In the genomic region with DNA sequence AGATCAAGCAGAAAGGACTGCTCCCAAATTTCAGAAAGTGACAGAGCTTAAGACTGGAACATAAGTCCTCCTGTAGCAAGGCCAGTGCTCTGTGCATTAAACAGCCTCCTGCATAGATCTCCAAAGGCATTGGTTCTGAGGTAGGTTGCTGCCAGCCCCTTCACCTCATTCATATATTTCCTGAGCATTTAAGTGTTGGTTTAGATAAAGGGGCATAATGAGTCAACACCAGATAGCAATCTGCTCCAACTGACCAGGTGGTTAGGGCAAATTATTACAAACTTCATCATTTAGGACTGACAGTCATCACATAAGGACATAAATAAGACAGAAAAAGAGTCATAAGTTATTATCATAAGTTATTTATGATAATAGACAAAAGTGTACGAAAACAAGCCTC, we compare ENCODE assay signal across 1 cellular context.
TF ChIP-seq lines count a peak whose summit lies in the region.

No MANE protein-coding gene starts in this region.

TF ChIP-seq in IMR-90, 13 proteins besides CTCF, POLR2A, EP300 and RAD21 (continued from another document):
- TF ChIP-seq, protein P1, sequence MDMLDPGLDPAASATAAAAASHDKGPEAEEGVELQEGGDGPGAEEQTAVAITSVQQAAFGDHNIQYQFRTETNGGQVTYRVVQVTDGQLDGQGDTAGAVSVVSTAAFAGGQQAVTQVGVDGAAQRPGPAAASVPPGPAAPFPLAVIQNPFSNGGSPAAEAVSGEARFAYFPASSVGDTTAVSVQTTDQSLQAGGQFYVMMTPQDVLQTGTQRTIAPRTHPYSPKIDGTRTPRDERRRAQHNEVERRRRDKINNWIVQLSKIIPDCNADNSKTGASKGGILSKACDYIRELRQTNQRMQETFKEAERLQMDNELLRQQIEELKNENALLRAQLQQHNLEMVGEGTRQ (IDR thresholded peaks at IDR 0.05; ENCODE audit: low read depth, low read length), result no peak
- no peak for TF ChIP-seq MAZ (IDR thresholded peaks at IDR 0.05; ENCODE audit: borderline replicate concordance, low read depth, low read length)
- no peak for TF ChIP-seq RCOR1 (IDR thresholded peaks at IDR 0.05; ENCODE audit: insufficient replicate concordance, low read length)
- no peak for TF ChIP-seq CEBPB (IDR thresholded peaks at IDR 0.05; ENCODE audit: low read depth, low read length)
- no peak for TF ChIP-seq NFE2L2 (IDR thresholded peaks at IDR 0.05; ENCODE audit: low read depth, low read length)
- TF ChIP-seq BHLHE40 (IDR thresholded peaks at IDR 0.05; ENCODE audit: low read depth, low read length), result no peak
- no peak for TF ChIP-seq MXI1 (IDR thresholded peaks at IDR 0.05; ENCODE audit: borderline replicate concordance, low read depth, low read length)
- no peak for TF ChIP-seq CHD1 (IDR thresholded peaks at IDR 0.05; ENCODE audit: low read depth, low read length)
- no peak for TF ChIP-seq FOS (IDR thresholded peaks at IDR 0.05; ENCODE audit: low read depth, low read length)
- TF ChIP-seq MAFK (IDR thresholded peaks at IDR 0.05; ENCODE audit: low read depth, low read length), result no peak
- TF ChIP-seq, protein P2, sequence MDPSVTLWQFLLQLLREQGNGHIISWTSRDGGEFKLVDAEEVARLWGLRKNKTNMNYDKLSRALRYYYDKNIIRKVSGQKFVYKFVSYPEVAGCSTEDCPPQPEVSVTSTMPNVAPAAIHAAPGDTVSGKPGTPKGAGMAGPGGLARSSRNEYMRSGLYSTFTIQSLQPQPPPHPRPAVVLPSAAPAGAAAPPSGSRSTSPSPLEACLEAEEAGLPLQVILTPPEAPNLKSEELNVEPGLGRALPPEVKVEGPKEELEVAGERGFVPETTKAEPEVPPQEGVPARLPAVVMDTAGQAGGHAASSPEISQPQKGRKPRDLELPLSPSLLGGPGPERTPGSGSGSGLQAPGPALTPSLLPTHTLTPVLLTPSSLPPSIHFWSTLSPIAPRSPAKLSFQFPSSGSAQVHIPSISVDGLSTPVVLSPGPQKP (IDR thresholded peaks at IDR 0.05; ENCODE audit: borderline replicate concordance, low read depth, low read length), result no peak
